ENCODE assay signal across 26 cellular contexts in the genomic region with DNA sequence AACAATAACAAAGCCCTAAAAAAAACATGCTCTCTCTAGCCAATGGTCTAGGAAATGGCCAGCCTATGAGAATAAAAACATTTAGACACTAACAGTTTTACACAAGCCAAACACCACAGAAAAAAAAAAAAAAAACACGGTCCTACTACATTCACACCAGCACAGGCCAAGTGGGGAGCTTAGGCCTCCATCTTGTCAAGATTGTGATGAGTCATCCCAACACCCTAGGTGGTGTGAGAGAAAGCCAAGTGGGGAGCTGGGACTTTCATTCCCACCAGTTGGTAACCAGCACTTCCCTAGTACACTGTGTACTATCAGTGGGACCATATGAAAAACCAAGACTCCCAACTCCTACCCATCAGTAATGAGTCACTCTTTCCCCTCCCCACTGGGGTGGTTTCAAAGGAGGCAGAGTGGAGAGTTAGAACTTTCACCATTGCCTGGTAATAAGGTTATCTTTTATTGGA.
DNase-seq lines count a peak whose midpoint lies in the region; ATAC-seq and TF ChIP-seq lines count a peak whose summit lies in the region.
"Had no signal": no experiment of that assay in that cellular context is flagged by ENCODE, and none has a peak within 500 bp of the region (broad histone marks: within the 10 kb centered on the region; RNA-seq: fewer than 3 reads in every experiment).

No MANE protein-coding gene starts in this region.

- H3K27ac Mint-ChIP-seq in CD4-positive, alpha-beta memory T cell: no peak overlapping the region
- H3K27ac Mint-ChIP-seq: activated naive CD8-positive, alpha-beta T cell treated with anti-CD3 and anti-CD28 coated beads for 36 hours; CD4-positive, alpha-beta T cell; memory B cell; naive thymus-derived CD4-positive, alpha-beta T cell; T-cell; WTC11 had no signal

- intact Hi-C loops in CD4-positive, alpha-beta memory T cell (cut with micrococcal nuclease): no loop called here

- H3K27ac ChIP-seq in CD4-positive, alpha-beta memory T cell (ENCODE audit: low read depth, low read length): no peak overlapping the region
- H3K27ac ChIP-seq: cardiac muscle cell, dorsolateral prefrontal cortex, gastrocnemius medialis, parathyroid adenoma, vagina had no signal

- DNase-seq in CMK (ENCODE audit: low read depth) (peak; percentile 33), M059J (ENCODE audit: low read depth) (peak; percentile 1), astrocyte of the cerebellum (ENCODE audit: low read depth) (peak; percentile 23), iris pigment epithelial cell (ENCODE audit: low read depth) (peak; percentile 44), RPMI8226 (no peak)
- no peak for DNase-seq in CD4-positive, alpha-beta memory T cell
- no peak for DNase-seq in activated effector memory CD4-positive, alpha-beta T cell treated with Interleukin-2 at 50 U/mL for 16 hours
- DNase-seq: activated naive CD8-positive, alpha-beta T cell treated with anti-CD3 and anti-CD28 coated beads for 36 hours; CD4-positive, alpha-beta T cell; DMS79 treated with DMSO at 0.1 percent for 48 hours; dorsolateral prefrontal cortex; gastrocnemius medialis; naive thymus-derived CD4-positive, alpha-beta T cell; NCI-H1092; NCI-H2081 treated with DMSO at 0.1 percent for 48 hours; NCI-H510A; SIG-M5; small intestine; T-cell had no signal

- no peaks in the 10 kb centered on the region for H3K27me3 ChIP-seq in CD4-positive, alpha-beta memory T cell (ENCODE audit: insufficient read depth, low read length)
- H3K27me3 ChIP-seq: cardiac muscle cell, dorsolateral prefrontal cortex, gastrocnemius medialis, vagina had no signal

- in situ Hi-C loops in astrocyte of the cerebellum (cut with HindIII; ENCODE audit: low sequenced_read_pairs): no loop called here

- TF ChIP-seq CTCF in astrocyte of the cerebellum (IDR thresholded peaks at IDR 0.05; ENCODE audit: low read depth, low read length, missing control alignments): no peak

- no peaks in the 10 kb centered on the region for H3K4me1 Mint-ChIP-seq in CD4-positive, alpha-beta memory T cell
- H3K4me1 Mint-ChIP-seq: activated naive CD8-positive, alpha-beta T cell treated with anti-CD3 and anti-CD28 coated beads for 36 hours; memory B cell; naive thymus-derived CD4-positive, alpha-beta T cell; T-cell; WTC11 had no signal

- H3K9me3 ChIP-seq in CD4-positive, alpha-beta memory T cell (ENCODE audit: control insufficient read depth in 1 of 2, low read length in 2 of 2): no peaks in the 10 kb centered on the region
- H3K9me3 ChIP-seq: gastrocnemius medialis, vagina had no signal

- H3K27me3 Mint-ChIP-seq in CD4-positive, alpha-beta memory T cell: no peaks in the 10 kb centered on the region
- H3K27me3 Mint-ChIP-seq: activated naive CD8-positive, alpha-beta T cell treated with anti-CD3 and anti-CD28 coated beads for 36 hours; CD4-positive, alpha-beta T cell; memory B cell; T-cell had no signal

- CTCF ChIA-PET in CD4-positive, alpha-beta memory T cell (lab: Charles Lee; ENCODE audit: partially characterized antibody): no interaction called here

- peaks cover 0 to 9% (median 1%) of the 10 kb centered on the region in 8 donors for H3K9me3 Mint-ChIP-seq in CD4-positive, alpha-beta memory T cell

- no peak for ATAC-seq in HG03378 (IDR thresholded peaks at IDR 0.05; ENCODE audit: unreplicated experiment)
- ATAC-seq: gastrocnemius medialis; HCT116; naive thymus-derived CD4-positive, alpha-beta T cell; T-cell; WTC11 had no signal

- H3K36me3 Mint-ChIP-seq in CD4-positive, alpha-beta memory T cell: no peaks in the 10 kb centered on the region
- H3K36me3 Mint-ChIP-seq: activated naive CD8-positive, alpha-beta T cell treated with anti-CD3 and anti-CD28 coated beads for 36 hours; memory B cell; naive thymus-derived CD4-positive, alpha-beta T cell; T-cell; WTC11 had no signal

- no peaks in the 10 kb centered on the region for H3K4me1 ChIP-seq in CD4-positive, alpha-beta memory T cell (ENCODE audit: insufficient read depth, low read length)
- H3K4me1 ChIP-seq: gastrocnemius medialis, parathyroid adenoma, vagina had no signal

- no peak overlapping the region for H3K4me3 Mint-ChIP-seq in CD4-positive, alpha-beta memory T cell
- H3K4me3 Mint-ChIP-seq: activated naive CD8-positive, alpha-beta T cell treated with anti-CD3 and anti-CD28 coated beads for 36 hours; CD4-positive, alpha-beta T cell; memory B cell; naive thymus-derived CD4-positive, alpha-beta T cell; T-cell; WTC11 had no signal

- H3K36me3 ChIP-seq in CD4-positive, alpha-beta memory T cell (ENCODE audit: insufficient read depth, low read length): no peaks in the 10 kb centered on the region
- H3K36me3 ChIP-seq: cardiac muscle cell, gastrocnemius medialis, vagina had no signal

- H3K4me3 ChIP-seq in astrocyte of the cerebellum (ENCODE audit: low read depth, low read length): no peak overlapping the region
- no peak overlapping the region for H3K4me3 ChIP-seq in CD4-positive, alpha-beta memory T cell (ENCODE audit: low read length in 2 of 2)
- H3K4me3 ChIP-seq: cardiac muscle cell, dorsolateral prefrontal cortex, gastrocnemius medialis, vagina had no signal

- POLR2A ChIA-PET in CD4-positive, alpha-beta memory T cell (lab: Charles Lee; ENCODE audit: partially characterized antibody): no interaction called here

Comparison
In these comparisons a context has a peak if more than half of its experiments do, and no peak if none do; other contexts are left out.
1. DNase-seq: peak in CMK (single experiment), M059J (single experiment), astrocyte of the cerebellum (single experiment) and iris pigment epithelial cell (single experiment); none in CD4-positive, alpha-beta memory T cell (0 of 5), RPMI8226 (single experiment) and activated effector memory CD4-positive, alpha-beta T cell treated with Interleukin-2 at 50 U/mL for 16 hours (single experiment).